15 cellular contexts compared by ENCODE assay signal in genomic region chrX:65591206-65591605, GRCh38. TPM values are rescaled to one million over a fixed set of nuclear protein-coding genes. Genes with fewer than 3 reads are reported as not detected.
DNase-seq lines count a peak whose midpoint lies in the region; ATAC-seq lines count a peak whose summit lies in the region.
"Had no signal": no experiment of that assay in that cellular context is flagged by ENCODE, and none has a peak within 500 bp of the region (broad histone marks: within the 10 kb centered on the region; RNA-seq: fewer than 3 reads in every experiment).

No MANE protein-coding gene starts in this region.

- no peak overlapping the region for H3K4me3 Mint-ChIP-seq in activated CD8-positive, alpha-beta memory T cell treated with anti-CD3 and anti-CD28 coated beads, Interleukin-2, amount 10 ng/mL, durations not matched to agents 7 days and 5 days
- H3K4me3 Mint-ChIP-seq: B cell; CD4-positive, alpha-beta T cell; CD8-positive, alpha-beta T cell had no signal

- no peak for ATAC-seq in activated CD8-positive, alpha-beta memory T cell treated with anti-CD3 and anti-CD28 coated beads, Interleukin-2, amount 10 ng/mL, durations not matched to agents 7 days and 5 days
- ATAC-seq: A549; CD8-positive, alpha-beta T cell had no signal

- no peak overlapping the region for H3K27ac Mint-ChIP-seq in activated CD8-positive, alpha-beta memory T cell treated with anti-CD3 and anti-CD28 coated beads, Interleukin-2, amount 10 ng/mL, durations not matched to agents 7 days and 5 days
- H3K27ac Mint-ChIP-seq: B cell; CD4-positive, alpha-beta T cell; CD8-positive, alpha-beta T cell had no signal

- no peaks in the 10 kb centered on the region for H3K9me3 Mint-ChIP-seq in activated CD8-positive, alpha-beta memory T cell treated with anti-CD3 and anti-CD28 coated beads, Interleukin-2, amount 10 ng/mL, durations not matched to agents 7 days and 5 days (ENCODE audit: low read depth)
- H3K9me3 Mint-ChIP-seq: CD4-positive, alpha-beta T cell; CD8-positive, alpha-beta T cell had no signal

- CTCF ChIA-PET in activated CD8-positive, alpha-beta memory T cell treated with anti-CD3 and anti-CD28 coated beads, Interleukin-2, amount 10 ng/mL, durations not matched to agents 7 days and 5 days (lab: Charles Lee) = interaction anchor here (0.8 to 1.5 kb wide), 3 partner anchors 9 to 132 kb away, joined by 3 to 6 read pairs (median 3); no protein-coding TSS in a partner anchor

- DNase-seq in activated CD8-positive, alpha-beta memory T cell treated with anti-CD3 and anti-CD28 coated beads for 24 hours = peak; percentile 53
- DNase-seq in activated CD8-positive, alpha-beta memory T cell treated with anti-CD3 and anti-CD28 coated beads, Interleukin-2, amount 10 ng/mL, durations not matched to agents 7 days and 5 days = no peak
- DNase-seq in mesenteric fat pad (ENCODE audit: low spot score) (peak; percentile 14), posterior vena cava (ENCODE audit: low spot score) (peak; percentile 37), NCI-H146 treated with DMSO at 0.1 percent for 48 hours (lab: John Stamatoyannopoulos, UW; ENCODE audit: unreplicated experiment) (no peak), NCI-H1105 (lab: John Stamatoyannopoulos, UW) (no peak)
- DNase-seq: AML-193; Caco-2; Calu3; CD4-positive, alpha-beta T cell; CD8-positive, alpha-beta T cell; DMS79 treated with DMSO at 0.1 percent for 48 hours; GF-D8 had no signal

- intact Hi-C loops in posterior vena cava (cut with DNase I) = loop anchor here in 1 of 2 donors (10.0 kb wide), 2 partner anchors 84 to 114 kb away; no protein-coding TSS in a partner anchor

- peaks cover 2% of the 10 kb centered on the region for H3K27me3 Mint-ChIP-seq in activated CD8-positive, alpha-beta memory T cell treated with anti-CD3 and anti-CD28 coated beads, Interleukin-2, amount 10 ng/mL, durations not matched to agents 7 days and 5 days
- H3K27me3 Mint-ChIP-seq: B cell; CD4-positive, alpha-beta T cell had no signal

- peaks cover 22% of the 10 kb centered on the region for H3K4me1 Mint-ChIP-seq in activated CD8-positive, alpha-beta memory T cell treated with anti-CD3 and anti-CD28 coated beads, Interleukin-2, amount 10 ng/mL, durations not matched to agents 7 days and 5 days

- H3K36me3 Mint-ChIP-seq in activated CD8-positive, alpha-beta memory T cell treated with anti-CD3 and anti-CD28 coated beads, Interleukin-2, amount 10 ng/mL, durations not matched to agents 7 days and 5 days = no peaks in the 10 kb centered on the region
- H3K36me3 Mint-ChIP-seq: CD8-positive, alpha-beta T cell had no signal

RNA-seq across cellular contexts. Expression of gene LAS1L, which starts 56.6 kb away (rescaled TPM):
- total RNA-seq in activated CD8-positive, alpha-beta memory T cell treated with anti-CD3 and anti-CD28 coated beads, Interleukin-2, amount 10 ng/mL, durations not matched to agents 7 days and 5 days = 10 to 100 TPM; 45.8 to 51.2 TPM
- total RNA-seq in mesenteric fat pad = 23.2 TPM
- total RNA-seq in posterior vena cava = 10 to 100 TPM; 18.7 to 21.9 TPM

Comparison
In these comparisons a context has a peak if more than half of its experiments do, and no peak if none do; other contexts are left out.
1. DNase-seq: peak in activated CD8-positive, alpha-beta memory T cell treated with anti-CD3 and anti-CD28 coated beads for 24 hours (single experiment), mesenteric fat pad (single experiment) and posterior vena cava (single experiment); none in activated CD8-positive, alpha-beta memory T cell treated with anti-CD3 and anti-CD28 coated beads, Interleukin-2, amount 10 ng/mL, durations not matched to agents 7 days and 5 days (single experiment), NCI-H146 treated with DMSO at 0.1 percent for 48 hours (single experiment) and NCI-H1105 (single experiment).